ENCODE assay signal across 8 cellular contexts in the genomic region with DNA sequence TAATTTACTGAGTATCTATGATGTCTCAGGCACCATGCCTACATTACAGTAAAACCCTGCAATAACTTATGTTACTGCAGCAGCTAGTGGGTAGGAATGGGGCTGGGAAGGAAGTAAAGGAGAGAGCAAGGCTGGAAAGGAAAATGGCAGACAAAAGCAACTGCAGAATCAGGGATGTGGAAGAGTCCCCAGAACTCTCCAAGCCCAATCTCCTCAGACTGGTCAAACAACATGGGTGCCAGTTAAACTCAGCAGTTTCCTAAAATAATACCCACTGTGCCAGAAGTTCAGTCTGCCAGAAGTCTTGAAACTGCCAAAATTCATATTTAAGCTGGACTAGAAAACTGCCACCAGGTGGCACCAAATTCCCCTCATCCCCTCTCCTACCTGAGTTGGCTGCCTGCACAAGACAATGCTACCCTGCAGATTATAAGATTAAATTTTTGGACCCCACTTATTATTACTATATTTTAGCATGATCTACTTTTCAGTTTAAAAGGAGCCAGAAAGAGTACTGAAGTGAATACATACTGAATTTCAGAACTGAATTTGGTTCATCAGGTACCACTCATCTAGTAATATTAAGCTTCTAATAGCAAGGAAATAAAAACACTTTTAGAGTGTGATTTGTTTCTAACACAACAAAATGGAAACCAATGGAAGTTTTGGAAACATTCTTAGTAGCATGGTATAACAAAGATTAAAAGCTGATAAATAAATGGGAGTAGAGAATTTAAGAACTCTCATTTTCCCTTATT.
DNase-seq lines count a peak whose midpoint lies in the region; ATAC-seq and TF ChIP-seq lines count a peak whose summit lies in the region.

No MANE protein-coding gene starts in this region.

- H3K9me3 ChIP-seq in SK-N-MC (ENCODE audit: low read depth, low read length) = no peaks in the 10 kb centered on the region
- H3K9me3 ChIP-seq in aorta (ENCODE audit: control insufficient read depth, low read length) = no peaks in the 10 kb centered on the region

- CTCF ChIA-PET in activated naive CD4-positive, alpha-beta T cell treated with anti-CD3 and anti-CD28 coated beads for 36 hours (lab: Charles Lee) = interaction anchor here (0.6 to 7.4 kb wide), 23 partner anchors 10 to 357 kb away, joined by 3 to 43 read pairs (median 4); partner anchors contain the start of genes FBXO36 and TRIP12

- H3K27ac Mint-ChIP-seq in activated naive CD4-positive, alpha-beta T cell treated with anti-CD3 and anti-CD28 coated beads for 36 hours = no peak overlapping the region

- H3K36me3 ChIP-seq in SK-N-MC (ENCODE audit: insufficient read depth, low read length) (peaks cover 86% of the 10 kb centered on the region), aorta (ENCODE audit: control insufficient read depth in 1 of 2, insufficient read depth in 2 of 2, low read length in 1 of 2) (peaks cover 2% of the 10 kb centered on the region in 2 donors)

- TF ChIP-seq EP300 in Ishikawa (IDR thresholded peaks at IDR 0.05; ENCODE audit: borderline replicate concordance) = no peak

- peaks cover 2 to 3% of the 10 kb centered on the region in 2 donors for H3K4me1 ChIP-seq in aorta (ENCODE audit: control insufficient read depth in 1 of 2, insufficient read depth in 2 of 2, low read length in 2 of 2)

- intact Hi-C loops in activated naive CD4-positive, alpha-beta T cell treated with anti-CD3 and anti-CD28 coated beads for 36 hours (cut with micrococcal nuclease) = loop anchor here (1.0 to 5.0 kb wide), 8 partner anchors 84 to 811 kb away; partner anchors contain the start of gene SLC16A14
- intact Hi-C loops in Right ventricle myocardium superior (cut with DNase I) = loop anchor here (10.0 kb wide), 1 partner anchor 114 kb away; no protein-coding TSS in a partner anchor
- intact Hi-C loops in aorta (cut with DNase I) = loop anchor here (5.0 kb wide), 1 partner anchor 121 kb away; the partner anchor contains the start of genes FBXO36 (in 2 of the 2) and TRIP12 (in 2 of the 2)

- no peaks in the 10 kb centered on the region for H3K27me3 ChIP-seq in aorta (ENCODE audit: control insufficient read depth in 1 of 2, insufficient read depth in 2 of 2, low read length in 1 of 2)

- H3K9me3 Mint-ChIP-seq in activated naive CD4-positive, alpha-beta T cell treated with anti-CD3 and anti-CD28 coated beads for 36 hours = no peaks in the 10 kb centered on the region

- ATAC-seq in GM18858 (IDR thresholded peaks at IDR 0.05; ENCODE audit: unreplicated experiment) (peak; percentile 80), Right ventricle myocardium superior (ENCODE audit: poor library complexity) (peak; percentile 67), aorta (ENCODE audit: low FRiP score) (peak; percentile 68)

- no peak overlapping the region for H3K4me3 ChIP-seq in SK-N-MC
- H3K4me3 ChIP-seq in aorta (ENCODE audit: low read length in 2 of 2) = no peak overlapping the region

- peaks cover 29% of the 10 kb centered on the region for H3K36me3 Mint-ChIP-seq in activated naive CD4-positive, alpha-beta T cell treated with anti-CD3 and anti-CD28 coated beads for 36 hours (ENCODE audit: low read depth)

- DNase-seq in AG08395 (ENCODE audit: low spot score) = peak; percentile 58
- no peak for DNase-seq in SK-N-MC (ENCODE audit: low read depth, low spot score)
- DNase-seq in activated naive CD4-positive, alpha-beta T cell treated with anti-CD3 and anti-CD28 coated beads for 36 hours = peak; percentile 88
- DNase-seq in Right ventricle myocardium superior = peak; percentile 50
- DNase-seq in pulmonary artery endothelial cell (ENCODE audit: low read depth, low spot score) = peak; percentile 20
- DNase-seq in aorta = peak; percentile 70 to 78

- H3K27me3 Mint-ChIP-seq in activated naive CD4-positive, alpha-beta T cell treated with anti-CD3 and anti-CD28 coated beads for 36 hours (ENCODE audit: low read depth) = no peaks in the 10 kb centered on the region

- H3K4me3 Mint-ChIP-seq in activated naive CD4-positive, alpha-beta T cell treated with anti-CD3 and anti-CD28 coated beads for 36 hours = no peak overlapping the region

- H3K9ac ChIP-seq in SK-N-MC (ENCODE audit: insufficient read length) = peak overlapping the region; percentile 17

- peak overlapping the region; percentile 26; the same call in 1 of the 2 replicates for H3K27ac ChIP-seq in SK-N-MC
- peak overlapping the region in 1 of 2 donors; percentile 43 for H3K27ac ChIP-seq in aorta (ENCODE audit: low read depth in 1 of 2, low read length in 2 of 2)

- TF ChIP-seq RAD21 in Ishikawa (IDR thresholded peaks at IDR 0.05; ENCODE audit: low read depth) = peak; percentile 46

- no peaks in the 10 kb centered on the region for H3K4me1 Mint-ChIP-seq in activated naive CD4-positive, alpha-beta T cell treated with anti-CD3 and anti-CD28 coated beads for 36 hours (ENCODE audit: low read depth)

TF ChIP-seq in Ishikawa, 13 proteins besides CTCF, POLR2A, EP300 and RAD21:
- no peak for TF ChIP-seq ZBTB7A (IDR thresholded peaks at IDR 0.05; ENCODE audit: low read depth)
- TF ChIP-seq MAX (IDR thresholded peaks at IDR 0.05) = no peak
- TF ChIP-seq EGR1 (IDR thresholded peaks at IDR 0.05) = no peak
